ENCODE assay signal across 24 cellular contexts in the genomic region with DNA sequence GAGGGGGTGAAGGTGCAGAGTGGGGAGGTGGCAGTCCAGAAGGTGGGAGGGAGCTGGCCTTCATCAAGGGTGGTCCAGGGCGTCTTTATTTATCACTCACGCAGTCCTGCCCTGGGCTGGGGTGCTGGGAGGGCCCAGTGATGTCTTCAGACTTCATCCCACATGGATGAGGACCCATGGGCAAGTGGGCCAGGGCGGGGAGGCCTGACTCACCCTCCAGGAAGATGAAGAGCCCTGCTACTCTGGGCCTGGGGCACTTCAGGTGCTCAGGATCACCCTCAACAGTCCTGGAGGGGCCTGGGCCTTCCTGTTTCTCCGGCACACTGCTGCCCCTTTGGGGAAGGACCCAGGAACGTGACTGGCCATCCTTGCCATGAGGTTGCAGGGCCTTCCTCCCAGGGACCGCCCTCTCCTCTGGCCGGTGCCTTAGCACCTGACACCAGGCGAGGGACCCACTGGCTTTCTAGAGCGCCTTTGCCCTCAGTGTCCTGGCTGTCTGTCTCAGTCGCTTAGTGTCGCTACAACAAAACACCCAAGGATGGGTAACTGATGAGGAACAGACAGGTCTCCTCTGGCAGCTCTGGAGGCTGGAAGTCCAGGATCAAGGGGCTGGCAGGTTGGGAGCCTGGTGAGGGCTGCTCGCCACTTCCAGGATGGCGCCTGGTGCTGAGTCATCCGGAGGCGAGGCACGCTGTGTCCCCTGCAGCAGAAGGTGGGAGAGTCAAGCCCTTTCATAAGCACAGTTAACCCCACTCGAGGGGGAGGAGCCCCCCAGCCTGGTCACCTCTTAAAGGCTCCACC. TPM values are rescaled to one million over a fixed set of nuclear protein-coding genes. Genes with fewer than 3 reads are reported as not detected.
DNase-seq lines count a peak whose midpoint lies in the region; ATAC-seq and TF ChIP-seq lines count a peak whose summit lies in the region.
"Had no signal": no experiment of that assay in that cellular context is flagged by ENCODE, and none has a peak within 500 bp of the region (broad histone marks: within the 10 kb centered on the region; RNA-seq: fewer than 3 reads in every experiment).

No MANE protein-coding gene starts in this region.

- DNase-seq in RWPE2 (ENCODE audit: low spot score) (peak; percentile 29), coronary artery (ENCODE audit: low spot score) (peak; percentile 60), mesenteric fat pad (ENCODE audit: low spot score) (peak; percentile 87), suprapubic skin (ENCODE audit: low spot score in 2 of 2) (peak; percentile 53 to 67), germinal center (ENCODE audit: low spot score) (no peak), anterior cingulate cortex (lab: John Stamatoyannopoulos, UW) (no peak)
- no peak for DNase-seq in activated CD8-positive, alpha-beta memory T cell treated with anti-CD3 and anti-CD28 coated beads, Interleukin-2, amount 50 U/mL, for 48 hours
- DNase-seq: activated CD8-positive, alpha-beta memory T cell treated with anti-CD3 and anti-CD28 coated beads for 24 hours; activated T-cell treated with anti-CD3 and anti-CD28 coated beads, Interleukin-2, amount 50 U/mL, for 48 hours; CD4-positive, alpha-beta memory T cell; cerebellar nuclear complex; DMS153; effector memory CD4-positive, alpha-beta T cell; KG1; left colon; midbrain; NCI-H1694 treated with DMSO at 0.1 percent for 48 hours; NCI-H345; PC-3; SHP77 treated with DMSO at 0.1 percent for 48 hours had no signal

- TF ChIP-seq EP300 in suprapubic skin (IDR thresholded peaks at IDR 0.05): no peak

- 76% methylated on average over 6 of the region's 17 CpGs for WGBS in suprapubic skin

- ATAC-seq in RWPE2 (ENCODE audit: low read depth) (no peak), HG03196 (IDR thresholded peaks at IDR 0.05; ENCODE audit: unreplicated experiment) (no peak)
- ATAC-seq: left colon; natural killer cell treated with Interleukin-12 subunit alpha and Interleukin-12 subunit beta and Interleukin-15 and Interleukin-18, amount 100 ng/mL, for 72 hours; PC-3; T-cell had no signal

- TF ChIP-seq POLR2A in suprapubic skin (IDR thresholded peaks at IDR 0.05): no peak

- H3K4me3 ChIP-seq in RWPE2 (ENCODE audit: severe bottlenecking) (no peak overlapping the region), coronary artery (no peak overlapping the region), suprapubic skin (no peak overlapping the region)

- no peak for TF ChIP-seq CTCF in RWPE2 (IDR thresholded peaks at IDR 0.05; ENCODE audit: poor library complexity, severe bottlenecking)
- no peak for TF ChIP-seq CTCF in coronary artery (IDR thresholded peaks at IDR 0.05)
- TF ChIP-seq CTCF in suprapubic skin (IDR thresholded peaks at IDR 0.05): no peak

- H3K9me3 ChIP-seq in RWPE2 (ENCODE audit: severe bottlenecking) (no peaks in the 10 kb centered on the region), suprapubic skin (no peaks in the 10 kb centered on the region)

- H3K36me3 ChIP-seq in RWPE2 (ENCODE audit: low read depth) (no peaks in the 10 kb centered on the region), suprapubic skin (no peaks in the 10 kb centered on the region)

- no peaks in the 10 kb centered on the region for H3K27me3 ChIP-seq in RWPE2 (ENCODE audit: insufficient read depth, poor library complexity, severe bottlenecking)
- H3K27me3 ChIP-seq in suprapubic skin: no peaks in the 10 kb centered on the region

- H3K4me1 ChIP-seq in RWPE2 (ENCODE audit: insufficient read depth, poor library complexity, severe bottlenecking) (no peaks in the 10 kb centered on the region), suprapubic skin (peaks cover 75% of the 10 kb centered on the region)
- H3K4me1 ChIP-seq: parathyroid adenoma had no signal

- no peak overlapping the region for H3K27ac ChIP-seq in RWPE2 (ENCODE audit: poor library complexity, severe bottlenecking)
- H3K27ac ChIP-seq in coronary artery: no peak overlapping the region
- no peak overlapping the region for H3K27ac ChIP-seq in suprapubic skin
- H3K27ac ChIP-seq: parathyroid adenoma had no signal

RNA-seq across cellular contexts. Expression of gene HS6ST1, which starts 57.8 kb away (rescaled TPM):
- 38.4 TPM for total RNA-seq in mesenteric fat pad
- total RNA-seq in suprapubic skin: 10 to 100 TPM; 55.7 to 75.0 (median 67.3) TPM

Comparison
In these comparisons a context has a peak if more than half of its experiments do, and no peak if none do; other contexts are left out.
1. DNase-seq: peak in RWPE2 (single experiment), coronary artery (single experiment), mesenteric fat pad (single experiment) and suprapubic skin (2 of 2); none in germinal center (single experiment), anterior cingulate cortex (0 of 58) and activated CD8-positive, alpha-beta memory T cell treated with anti-CD3 and anti-CD28 coated beads, Interleukin-2, amount 50 U/mL, for 48 hours (single experiment).